ENCODE assay signal across 8 cellular contexts in genomic region chr11:63537293-63538101, GRCh38. TPM values are rescaled to one million over a fixed set of nuclear protein-coding genes. Genes with fewer than 3 reads are reported as not detected.
DNase-seq lines count a peak whose midpoint lies in the region; ATAC-seq and TF ChIP-seq lines count a peak whose summit lies in the region.

No MANE protein-coding gene starts in this region.

- POLR2A ChIA-PET in CD8-positive, alpha-beta T cell (lab: Charles Lee): interaction anchor here (0.5 to 8.7 kb wide), 12 partner anchors 13 to 810 kb away, joined by 3 to 101 read pairs (median 4); partner anchors contain the start of gene PLAAT5

- peak in 1 of 7 experiments; percentile 50 for DNase-seq in CD8-positive, alpha-beta T cell
- DNase-seq in NCI-H2081 treated with DMSO at 0.1 percent for 48 hours (lab: John Stamatoyannopoulos, UW) (peak; percentile 38), cardiac fibroblast (ENCODE audit: low read depth in 2 of 2) (peak; percentile 44 to 97), right lobe of liver (peak; percentile 69 to 88 (median 84)), iPS-NIHi11 (ENCODE audit: low spot score) (no peak), GM13976 (ENCODE audit: low spot score) (no peak), germinal center (ENCODE audit: low spot score) (no peak)

- H3K9me3 ChIP-seq in CD8-positive, alpha-beta T cell (ENCODE audit: low read length): no peaks in the 10 kb centered on the region
- no peaks in the 10 kb centered on the region for H3K9me3 ChIP-seq in right lobe of liver
- H3K9me3 ChIP-seq in subcutaneous abdominal adipose tissue (ENCODE audit: control insufficient read depth in 5 of 5, low read length in 5 of 5): no peaks in the 10 kb centered on the region

- intact Hi-C loops in CD8-positive, alpha-beta T cell (cut with DNase I, micrococcal nuclease): loop anchor here (2.0 to 5.0 kb wide), 3 partner anchors 15 to 100 kb away; partner anchors contain the start of gene PLAAT3 (in 1 of the 2)
- intact Hi-C loops in right lobe of liver (cut with DNase I): no loop called here

- no peaks in the 10 kb centered on the region for H3K9me3 Mint-ChIP-seq in CD8-positive, alpha-beta T cell

- in situ Hi-C loops in GM13976 (cut with MboI; ENCODE audit: low sequenced_read_pairs, unreplicated experiment): no loop called here

- no peaks in the 10 kb centered on the region for H3K36me3 ChIP-seq in CD8-positive, alpha-beta T cell (ENCODE audit: insufficient read depth, low read length)
- H3K36me3 ChIP-seq in right lobe of liver: peaks cover 0 to 2% (median 0%) of the 10 kb centered on the region in 4 donors
- no peaks in the 10 kb centered on the region for H3K36me3 ChIP-seq in subcutaneous abdominal adipose tissue (ENCODE audit: control insufficient read depth in 5 of 5, insufficient read depth in 5 of 5, low read length in 5 of 5)

- H3K9ac ChIP-seq in subcutaneous abdominal adipose tissue (ENCODE audit: low read length in 5 of 5): peak overlapping the region; percentile 6 to 87 (median 72)

- WGBS in right lobe of liver (ENCODE audit: insufficient coverage, low coverage, low lambda C conversion rate, missing lambda C conversion rate): 20% methylated on average over 7 of the region's 8 CpGs

- peak overlapping the region; percentile 85 for H3K4me3 ChIP-seq in CD8-positive, alpha-beta T cell (ENCODE audit: low read depth, low read length)
- H3K4me3 ChIP-seq in cardiac fibroblast (replicated peaks in 1 of 2; ENCODE audit: low read depth in 2 of 2, low read length in 2 of 2) (peak overlapping the region; percentile 30 to 37), right lobe of liver (peak overlapping the region; percentile 37 to 56 (median 53)), subcutaneous abdominal adipose tissue (ENCODE audit: low read depth in 1 of 5, low read length in 5 of 5) (peak overlapping the region; percentile 55 to 78 (median 72))

- H3K27ac Mint-ChIP-seq in CD8-positive, alpha-beta T cell: peak overlapping the region; percentile 97

- no peak for TF ChIP-seq CTCF in CD8-positive, alpha-beta T cell (IDR thresholded peaks at IDR 0.05)
- TF ChIP-seq CTCF in cardiac fibroblast (IDR thresholded peaks at IDR 0.05; ENCODE audit: low read depth, low read length) (no peak), right lobe of liver (IDR thresholded peaks at IDR 0.05) (no peak), GM13976 (IDR thresholded peaks at IDR 0.05; ENCODE audit: borderline replicate concordance, control extremely low read depth, extremely low read depth, insufficient read depth, missing control alignments) (no peak)

- peak overlapping the region; percentile 84 for H3K27ac ChIP-seq in CD8-positive, alpha-beta T cell (ENCODE audit: low read depth, low read length)
- peak overlapping the region; percentile 83 to 92 (median 84) for H3K27ac ChIP-seq in right lobe of liver
- peak overlapping the region; percentile 72 for H3K27ac ChIP-seq in subcutaneous abdominal adipose tissue (ENCODE audit: low read depth, low read length)

- H3K4me1 Mint-ChIP-seq in CD8-positive, alpha-beta T cell (ENCODE audit: low read depth): peaks cover 85% of the 10 kb centered on the region

- peaks cover 81% of the 10 kb centered on the region for H3K4me1 ChIP-seq in CD8-positive, alpha-beta T cell (ENCODE audit: insufficient read depth, low read length)
- H3K4me1 ChIP-seq in right lobe of liver: peaks cover 0 to 19% (median 10%) of the 10 kb centered on the region in 4 donors
- peaks cover 4 to 32% (median 23%) of the 10 kb centered on the region in 5 donors for H3K4me1 ChIP-seq in subcutaneous abdominal adipose tissue (ENCODE audit: control insufficient read depth in 5 of 5, insufficient read depth in 5 of 5, low read length in 5 of 5)

- H3K4me3 Mint-ChIP-seq in CD8-positive, alpha-beta T cell: peak overlapping the region; percentile 92

- peaks cover 43% of the 10 kb centered on the region for H3K36me3 Mint-ChIP-seq in CD8-positive, alpha-beta T cell

- H3K27me3 Mint-ChIP-seq in CD8-positive, alpha-beta T cell (ENCODE audit: low read depth): no peaks in the 10 kb centered on the region

- H3K27me3 ChIP-seq in CD8-positive, alpha-beta T cell (ENCODE audit: insufficient read depth, low read length): no peaks in the 10 kb centered on the region
- H3K27me3 ChIP-seq in right lobe of liver (no peaks in the 10 kb centered on the region), subcutaneous abdominal adipose tissue (ENCODE audit: control insufficient read depth in 5 of 5, insufficient read depth in 4 of 5, low read length in 5 of 5) (no peaks in the 10 kb centered on the region)

- peak; percentile 26 for ATAC-seq in CD8-positive, alpha-beta T cell
- ATAC-seq in right lobe of liver: peak; percentile 84 to 90 (median 86)

- CTCF ChIA-PET in CD8-positive, alpha-beta T cell (lab: Charles Lee): interaction anchor here (0.6 to 4.3 kb wide), 9 partner anchors 10 to 149 kb away, joined by 3 to 34 read pairs (median 3); partner anchors contain the start of gene PLAAT5

- peak; percentile 47 for TF ChIP-seq POLR2A in right lobe of liver (IDR thresholded peaks at IDR 0.05)

RNA-seq across cellular contexts. Expression of gene PLAAT4, which starts 0.9 kb away (rescaled TPM):
- total RNA-seq in CD8-positive, alpha-beta T cell: 10 to 100 TPM; 81.9 to 84.0 TPM
- total RNA-seq in right lobe of liver: 10 to 100 TPM; 15.9 to 56.8 (median 47.0) TPM

RNA-seq across cellular contexts. Expression of gene PLAAT2, which starts 25.7 kb away (rescaled TPM):
- under 1 TPM in 1 of 2 experiments, not detected in 1; 0.47 TPM for total RNA-seq in CD8-positive, alpha-beta T cell
- total RNA-seq in right lobe of liver: 1 to 10 TPM in 2 of 6 experiments, under 1 TPM in 1, not detected in 3; 0.42 to 2.2 (median 1.1) TPM

RNA-seq across cellular contexts. Expression of gene LGALS12, which starts 31.6 kb away (rescaled TPM):
- total RNA-seq in CD8-positive, alpha-beta T cell: not detected
- total RNA-seq in right lobe of liver: under 1 TPM in 1 of 6 experiments, not detected in 5; 0.15 TPM

RNA-seq across cellular contexts. Expression of gene PLAAT5, which starts 46.5 kb away (rescaled TPM):
- not detected for total RNA-seq in CD8-positive, alpha-beta T cell
- not detected for total RNA-seq in right lobe of liver

Comparison
In these comparisons a context has a peak if more than half of its experiments do, and no peak if none do; other contexts are left out.
1. DNase-seq: peak in NCI-H2081 treated with DMSO at 0.1 percent for 48 hours (single experiment), cardiac fibroblast (2 of 2) and right lobe of liver (3 of 3); none in iPS-NIHi11 (single experiment), GM13976 (single experiment) and germinal center (single experiment).
2. H3K4me3 ChIP-seq: peak in every context shown above with its lines; median percentile 85 in CD8-positive, alpha-beta T cell; 72 in subcutaneous abdominal adipose tissue; 53 in right lobe of liver; 34 in cardiac fibroblast.
3. intact Hi-C loops: an anchor here in CD8-positive, alpha-beta T cell (2.0 to 5.0 kb wide); none called in right lobe of liver.
4. Peak in every context shown above with its lines, with median percentiles within 50 percentile points of each other: H3K27ac ChIP-seq.